8 cellular contexts compared by ENCODE assay signal in the genomic region with DNA sequence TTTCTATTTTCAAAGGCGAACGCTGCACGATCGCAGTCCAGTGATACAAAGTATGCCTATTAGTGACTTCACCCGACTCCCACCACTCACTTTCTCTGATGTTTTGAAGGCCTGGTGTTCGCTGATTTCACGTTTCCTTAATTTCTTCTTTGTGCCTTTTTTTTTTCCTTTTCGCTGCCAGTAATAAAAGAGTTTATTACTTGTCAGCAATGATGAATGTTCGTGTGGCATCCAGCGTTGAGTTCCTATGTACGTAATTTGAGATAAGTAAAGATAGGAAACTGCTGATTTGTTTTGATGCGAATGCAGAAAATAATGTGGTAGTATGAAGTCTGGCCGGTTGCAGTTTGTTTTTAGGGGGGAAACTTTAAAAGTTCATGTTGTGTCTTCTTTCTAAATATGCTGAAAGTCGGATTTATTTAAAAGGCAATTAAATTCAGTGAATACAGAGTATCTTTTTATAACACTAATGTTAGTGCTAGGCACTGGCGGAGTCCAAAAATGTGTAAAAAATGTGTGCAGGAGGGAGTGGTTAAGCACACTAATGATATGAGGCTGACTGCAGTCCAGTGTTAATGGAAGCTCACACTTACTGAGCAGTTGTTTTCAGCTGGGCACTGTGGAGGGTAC. TPM values are rescaled to one million over a fixed set of nuclear protein-coding genes. Genes with fewer than 3 reads are reported as not detected.
DNase-seq lines count a peak whose midpoint lies in the region; ATAC-seq and TF ChIP-seq lines count a peak whose summit lies in the region.

No MANE protein-coding gene starts in this region.

- H3K27ac ChIP-seq in A673 (ENCODE audit: low read depth, low read length, poor library complexity, severe bottlenecking) (peak overlapping the region; percentile 88), GM23338 (ENCODE audit: low read depth) (no peak overlapping the region), neutrophil (no peak overlapping the region)

- TSS peak; percentile 62 for BruUV-seq in A673 (replicated peaks; lab: Mats Ljungman, UMichigan)

- peak overlapping the region; percentile 92 for H3K4me2 ChIP-seq in GM23338

- no peaks in the 10 kb centered on the region; the same call in 2 of the 3 replicates for H3K9me3 Mint-ChIP-seq in GM23338

- H3K9me2 ChIP-seq in GM23338 (ENCODE audit: insufficient read depth), result no peaks in the 10 kb centered on the region

- ATAC-seq in GM23338 (no peak), HG02981 (IDR thresholded peaks at IDR 0.05; ENCODE audit: unreplicated experiment) (no peak), GM18502 (IDR thresholded peaks at IDR 0.05; ENCODE audit: poor library complexity, unreplicated experiment) (no peak), GM19324 (IDR thresholded peaks at IDR 0.05; ENCODE audit: low FRiP score, unreplicated experiment) (no peak)

- H3K27me3 ChIP-seq in A673 (replicated peaks; ENCODE audit: insufficient read depth, low read depth, low read length, poor library complexity) (no peaks in the 10 kb centered on the region), GM23338 (ENCODE audit: insufficient read depth) (no peaks in the 10 kb centered on the region; the same call in 1 of the 2 replicates), neutrophil (peaks cover 71% of the 10 kb centered on the region)

- H3K4me3 Mint-ChIP-seq in GM23338, result peak overlapping the region; percentile 86

- POLR2A ChIA-PET in A673 (lab: Charles Lee; ENCODE audit: low non-redundant PET), result interaction anchor here (0.6 kb wide), 1 partner anchor 321 kb away, joined by 3 read pairs; no protein-coding TSS in a partner anchor

- intact Hi-C loops in A673 (cut with micrococcal nuclease; ENCODE audit: unreplicated experiment), result no loop called here

- CTCF ChIA-PET in A673 (lab: Charles Lee), result interaction anchor here (0.8 kb wide), 1 partner anchor 14 kb away, joined by 3 read pairs; a partner anchor contains a TSS

- H3K4me3 ChIP-seq in A673 (ENCODE audit: low read depth, low read length, poor library complexity, severe bottlenecking) (peak overlapping the region; percentile 92), GM23338 (peak overlapping the region; percentile 72), fibroblast of pulmonary artery (replicated peaks; ENCODE audit: low read depth, low read length) (peak overlapping the region; percentile 81), neutrophil (ENCODE audit: low read depth in 1 of 2, low read length in 1 of 2) (peak overlapping the region; percentile 75 to 80)

- peaks cover 10% of the 10 kb centered on the region; the same call in 2 of the 3 replicates for H3K36me3 Mint-ChIP-seq in GM23338 (ENCODE audit: low read depth)

- DNase-seq in A673 (ENCODE audit: low spot score), result peak; percentile 51
- no peak for DNase-seq in GM23338 (ENCODE audit: low spot score)
- peak; percentile 41 for DNase-seq in SW480 (ENCODE audit: low spot score)
- peak; percentile 50 for DNase-seq in fibroblast of pulmonary artery (ENCODE audit: low read depth)

- peaks cover 27% of the 10 kb centered on the region for H3K4me1 Mint-ChIP-seq in GM23338

- peaks cover 11% of the 10 kb centered on the region; the same call in 1 of the 2 replicates for H3F3A ChIP-seq in GM23338 (replicated peaks; ENCODE audit: low read depth)

- TF ChIP-seq CTCF in A673 (conservative IDR thresholded peaks at IDR 0.05; ENCODE audit: low read depth, low read length) (no peak), GM23338 (conservative IDR thresholded peaks at IDR 0.05; ENCODE audit: low read depth in 2 of 2) (no peak), fibroblast of pulmonary artery (IDR thresholded peaks at IDR 0.05; ENCODE audit: low read length, missing control alignments) (no peak), neutrophil (IDR thresholded peaks at IDR 0.05) (no peak)

- H3K79me2 ChIP-seq in GM23338 (replicated peaks; ENCODE audit: insufficient read depth), result peaks cover 53% of the 10 kb centered on the region

- no peaks in the 10 kb centered on the region for H3K9me3 ChIP-seq in A673 (ENCODE audit: low read depth, low read length, poor library complexity, severe bottlenecking)
- H3K9me3 ChIP-seq in neutrophil, result no peaks in the 10 kb centered on the region

- peaks cover 9% of the 10 kb centered on the region for H3K4me1 ChIP-seq in A673 (ENCODE audit: insufficient read depth, low read length, poor library complexity, severe bottlenecking)
- H3K4me1 ChIP-seq in GM23338 (ENCODE audit: insufficient read depth), result peaks cover 16% of the 10 kb centered on the region
- H3K4me1 ChIP-seq in neutrophil (ENCODE audit: control insufficient read depth in 1 of 2, insufficient read depth in 1 of 2, low read depth in 1 of 2, low read length in 1 of 2), result peaks cover 20 to 25% of the 10 kb centered on the region in 2 experiments

- peaks cover 11% of the 10 kb centered on the region for H3K27me3 Mint-ChIP-seq in GM23338 (ENCODE audit: insufficient read depth, low read depth, poor library complexity)

- H4K20me1 ChIP-seq in GM23338 (replicated peaks; ENCODE audit: insufficient read depth), result peaks cover 3% of the 10 kb centered on the region; the same call in 1 of the 2 replicates

- no peaks in the 10 kb centered on the region for H3K36me3 ChIP-seq in A673 (ENCODE audit: insufficient read depth, low read length, poor library complexity, severe bottlenecking)
- H3K36me3 ChIP-seq in GM23338 (ENCODE audit: insufficient read depth), result no peaks in the 10 kb centered on the region
- no peaks in the 10 kb centered on the region for H3K36me3 ChIP-seq in neutrophil

- peak overlapping the region; percentile 49 for H3K27ac Mint-ChIP-seq in GM23338

- peak overlapping the region; percentile 90; the same call in 1 of the 2 replicates for H2AFZ ChIP-seq in GM23338

TF ChIP-seq in GM23338, 12 proteins besides CTCF, POLR2A, EP300 and RAD21:
- no peak for TF ChIP-seq NANOG (IDR thresholded peaks at IDR 0.05; ENCODE audit: borderline replicate concordance)
- no peak for TF ChIP-seq EZH2phosphoT487 (IDR thresholded peaks at IDR 0.05; ENCODE audit: unreplicated experiment)
- no peak for TF ChIP-seq CREB1 (CRISPR knock-in tag; IDR thresholded peaks at IDR 0.05; ENCODE audit: low read depth)
- TF ChIP-seq STAT1 (IDR thresholded peaks at IDR 0.05; ENCODE audit: unreplicated experiment), result no peak

RNA-seq across cellular contexts. Expression of a gene that starts 0.8 kb away (rescaled TPM):
- total RNA-seq in A673 (2021), result 18.3 and 18.6 TPM in 2 replicates
- total RNA-seq in GM23338 (2014; rRNA removed; shearing (Covaris generic)), result 12.1 and 17.7 TPM in 2 replicates
- 11.5 and 12.9 TPM in 2 replicates for polyA plus RNA-seq in GM23338 (2016; fragmentation: Nextera tagmentation; extraction: Ambion mirVana)

RNA-seq across cellular contexts. Expression of a gene that starts 14.2 kb away (rescaled TPM):
- total RNA-seq in A673 (2021), result 27.9 and 28.5 TPM in 2 replicates
- total RNA-seq in GM23338 (2014; rRNA removed; shearing (Covaris generic)), result 19.3 and 24.3 TPM in 2 replicates
- polyA plus RNA-seq in GM23338 (2016; fragmentation: Nextera tagmentation; extraction: Ambion mirVana), result 10.2 and 12.4 TPM in 2 replicates
